Comparison of ENCODE assay signal across 12 cellular contexts in the genomic region with DNA sequence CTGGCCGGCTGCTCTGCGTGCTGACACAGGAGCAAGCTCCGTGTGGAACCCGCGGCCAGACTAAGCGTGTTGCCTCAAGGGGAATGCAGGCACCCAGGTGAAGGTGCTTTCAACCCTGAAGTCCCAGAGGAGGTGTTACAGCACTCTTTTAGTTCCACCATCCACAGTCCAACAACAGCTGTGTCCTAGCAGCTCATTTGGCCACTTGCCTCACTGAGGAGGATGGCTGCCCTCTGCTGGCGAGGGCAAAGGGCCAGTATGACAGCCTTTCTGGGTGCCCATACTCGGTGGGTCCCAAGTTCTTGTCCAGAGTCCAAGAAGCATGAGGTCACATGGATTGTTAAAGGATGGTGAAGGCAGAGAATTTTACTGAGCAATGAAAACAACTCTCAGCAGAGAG.
DNase-seq lines count a peak whose midpoint lies in the region; ATAC-seq, FAIRE-seq and TF ChIP-seq lines count a peak whose summit lies in the region.
"Had no signal": no experiment of that assay in that cellular context is flagged by ENCODE, and none has a peak within 500 bp of the region (broad histone marks: within the 10 kb centered on the region; RNA-seq: fewer than 3 reads in every experiment).

No MANE protein-coding gene starts in this region.

- H3K4me1 ChIP-seq in gastroesophageal sphincter: no peaks in the 10 kb centered on the region
- no peaks in the 10 kb centered on the region for H3K4me1 ChIP-seq in tibial artery

- no peak overlapping the region for H3K4me3 ChIP-seq in gastroesophageal sphincter
- no peak overlapping the region for H3K4me3 ChIP-seq in tibial artery
- H3K4me3 ChIP-seq: thoracic aorta had no signal

- CTCF ChIA-PET in activated naive CD4-positive, alpha-beta T cell treated with anti-CD3 and anti-CD28 coated beads, Interleukin-2, amount 10 ng/mL, durations not matched to agents 7 days and 5 days (lab: Charles Lee): interaction anchor here (1.1 kb wide), 1 partner anchor 201 kb away, joined by 3 read pairs; no protein-coding TSS in a partner anchor

- H3K27ac Mint-ChIP-seq in activated naive CD4-positive, alpha-beta T cell treated with anti-CD3 and anti-CD28 coated beads, Interleukin-2, amount 10 ng/mL, durations not matched to agents 7 days and 5 days: no peak overlapping the region

- TF ChIP-seq POLR2A in GM12892 (IDR thresholded peaks at IDR 0.05; ENCODE audit: low read depth, low read length): no peak
- TF ChIP-seq POLR2A in gastroesophageal sphincter (IDR thresholded peaks at IDR 0.05): no peak

- no peak overlapping the region for H3K4me3 Mint-ChIP-seq in activated naive CD4-positive, alpha-beta T cell treated with anti-CD3 and anti-CD28 coated beads, Interleukin-2, amount 10 ng/mL, durations not matched to agents 7 days and 5 days

- WGBS in gastroesophageal sphincter (ENCODE audit: low coverage in 1 of 2), 2 donors: 100% methylated on average over 2 of the region's 8 CpGs; no CpG with 5 or more reads in 1 of the 2 donors

- in situ Hi-C loops in GM13977 (cut with MboI; ENCODE audit: low pct_unique_long_range_greater_than_20kb, low sequenced_read_pairs, unreplicated experiment): no loop called here

- peaks cover 0 to 5% (median 0%) of the 10 kb centered on the region in 3 donors for H3K9me3 ChIP-seq in gastroesophageal sphincter
- no peaks in the 10 kb centered on the region for H3K9me3 ChIP-seq in tibial artery
- H3K9me3 ChIP-seq: thoracic aorta had no signal

- H3K36me3 ChIP-seq in gastroesophageal sphincter: no peaks in the 10 kb centered on the region
- no peaks in the 10 kb centered on the region for H3K36me3 ChIP-seq in tibial artery
- H3K36me3 ChIP-seq: thoracic aorta had no signal

- peak; percentile 38 for TF ChIP-seq CTCF in GM13977 (IDR thresholded peaks at IDR 0.05; ENCODE audit: extremely low read depth, insufficient read depth, missing control alignments)
- TF ChIP-seq CTCF in gastroesophageal sphincter (IDR thresholded peaks at IDR 0.05): no peak
- no peak for TF ChIP-seq CTCF in tibial artery (IDR thresholded peaks at IDR 0.05)

- H3K36me3 Mint-ChIP-seq in activated naive CD4-positive, alpha-beta T cell treated with anti-CD3 and anti-CD28 coated beads, Interleukin-2, amount 10 ng/mL, durations not matched to agents 7 days and 5 days: no peaks in the 10 kb centered on the region

- intact Hi-C loops in left colon (cut with DNase I, micrococcal nuclease) (no loop called here), tibial artery (cut with DNase I; ENCODE audit: low total_unique reads) (no loop called here)

- H3K27ac ChIP-seq in gastroesophageal sphincter (no peak overlapping the region), tibial artery (no peak overlapping the region)
- H3K27ac ChIP-seq: thoracic aorta had no signal

- no peak for FAIRE-seq in GM12892 (lab: Jason Lieb, UNC)
- FAIRE-seq: astrocyte, TTC549 had no signal

- H3K9me3 Mint-ChIP-seq in activated naive CD4-positive, alpha-beta T cell treated with anti-CD3 and anti-CD28 coated beads, Interleukin-2, amount 10 ng/mL, durations not matched to agents 7 days and 5 days: no peaks in the 10 kb centered on the region

- DNase-seq in D341Med (ENCODE audit: low spot score) (peak; percentile 36), GM13977 (ENCODE audit: low spot score) (no peak), RPMI8226 (peak; percentile 78), left colon (peak; percentile 35 to 72), GM12892 (ENCODE audit: insufficient read length) (no peak), tibial artery (no peak)
- DNase-seq in activated naive CD4-positive, alpha-beta T cell treated with anti-CD3 and anti-CD28 coated beads, Interleukin-2, amount 10 ng/mL, durations not matched to agents 7 days and 5 days: no peak
- DNase-seq: NCI-H1092 treated with DMSO at 0.1 percent for 48 hours had no signal

- TF ChIP-seq EP300 in gastroesophageal sphincter (IDR thresholded peaks at IDR 0.05): no peak

- ATAC-seq in left colon (peak; percentile 94), gastroesophageal sphincter (no peak)

- H3K27me3 ChIP-seq in gastroesophageal sphincter (no peaks in the 10 kb centered on the region), tibial artery (no peaks in the 10 kb centered on the region)

- no peaks in the 10 kb centered on the region for H3K4me1 Mint-ChIP-seq in activated naive CD4-positive, alpha-beta T cell treated with anti-CD3 and anti-CD28 coated beads, Interleukin-2, amount 10 ng/mL, durations not matched to agents 7 days and 5 days

- no peaks in the 10 kb centered on the region for H3K27me3 Mint-ChIP-seq in activated naive CD4-positive, alpha-beta T cell treated with anti-CD3 and anti-CD28 coated beads, Interleukin-2, amount 10 ng/mL, durations not matched to agents 7 days and 5 days

Comparison
In these comparisons a context has a peak if more than half of its experiments do, and no peak if none do; other contexts are left out.
1. DNase-seq: peak in D341Med (single experiment), RPMI8226 (single experiment) and left colon (2 of 2); none in GM13977 (single experiment), GM12892 (single experiment), tibial artery (0 of 2) and activated naive CD4-positive, alpha-beta T cell treated with anti-CD3 and anti-CD28 coated beads, Interleukin-2, amount 10 ng/mL, durations not matched to agents 7 days and 5 days (single experiment).